8 cellular contexts compared by ENCODE assay signal in the genomic region with DNA sequence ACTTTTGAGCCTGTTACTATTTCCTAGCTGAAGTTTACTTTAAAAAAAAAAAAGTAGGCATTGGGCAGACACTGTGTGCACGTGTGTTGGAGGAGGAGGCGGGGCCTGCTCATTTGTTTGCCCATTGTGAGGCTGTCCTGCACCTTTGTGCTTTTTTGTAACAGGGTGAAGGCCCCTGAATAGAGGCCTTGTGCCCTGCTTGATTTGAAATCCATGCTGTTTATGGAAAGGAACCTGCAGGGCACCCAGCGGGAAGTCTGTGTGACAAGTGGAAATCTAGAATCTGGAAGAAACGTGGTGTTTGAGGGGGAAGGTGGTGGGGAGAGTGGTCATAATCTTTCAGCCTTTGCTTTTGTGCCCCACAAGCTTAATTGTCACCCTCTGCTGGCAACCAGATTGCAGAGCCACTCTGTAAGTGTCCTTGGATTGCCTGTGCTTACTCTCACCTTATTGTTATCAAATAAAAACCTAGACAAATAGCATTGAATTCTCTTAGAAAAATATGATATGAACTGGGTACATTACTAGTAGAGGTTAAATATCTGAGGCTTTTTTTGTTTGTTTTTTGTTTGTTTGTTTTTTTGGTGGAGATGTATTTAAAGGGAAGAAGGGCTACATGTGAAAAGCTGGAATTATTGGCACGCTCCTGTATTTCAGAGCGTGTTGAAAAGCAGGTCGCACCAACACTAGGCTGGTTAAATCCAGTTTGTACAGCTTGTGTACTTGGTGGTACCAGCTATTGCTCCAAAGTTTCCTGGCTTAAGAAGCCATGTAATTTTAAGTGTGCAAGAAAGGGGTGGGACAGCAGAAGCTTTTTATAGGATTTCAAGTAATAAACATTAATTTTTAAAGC.
A peak's percentile ranks its signal among the peaks of the same experiment; 100 is the strongest.
DNase-seq lines count a peak whose midpoint lies in the region; ATAC-seq and TF ChIP-seq lines count a peak whose summit lies in the region.

No MANE protein-coding gene starts in this region.

- no peak overlapping the region for H3K4me2 ChIP-seq in MM.1S (ENCODE audit: low read depth, low read length)

- H3K9ac ChIP-seq in MM.1S (ENCODE audit: low read length), result no peak overlapping the region

- no peaks in the 10 kb centered on the region for H3K9me3 Mint-ChIP-seq in central memory CD8-positive, alpha-beta T cell
- H3K9me3 Mint-ChIP-seq in naive thymus-derived CD4-positive, alpha-beta T cell, result no peaks in the 10 kb centered on the region

- peak overlapping the region; percentile 86 for H3K27ac Mint-ChIP-seq in central memory CD8-positive, alpha-beta T cell (ENCODE audit: low read depth)
- H3K27ac Mint-ChIP-seq in naive thymus-derived CD4-positive, alpha-beta T cell, result peak overlapping the region in 6 of 9 donors; percentile 4 to 80 (median 16)

- no peaks in the 10 kb centered on the region for H3K27me3 ChIP-seq in naive thymus-derived CD4-positive, alpha-beta T cell (ENCODE audit: control insufficient read depth in 2 of 2, insufficient read depth in 2 of 2, low read length in 2 of 2)
- H3K27me3 ChIP-seq in MM.1S (replicated peaks; ENCODE audit: insufficient read depth, low read length) (no peaks in the 10 kb centered on the region), tibial nerve (no peaks in the 10 kb centered on the region)

- no peaks in the 10 kb centered on the region for H3F3A ChIP-seq in MM.1S (ENCODE audit: insufficient read depth, low read length)

- intact Hi-C loops in naive thymus-derived CD4-positive, alpha-beta T cell (cut with micrococcal nuclease), result no loop called here

- no peak for TF ChIP-seq CTCF in MM.1S (IDR thresholded peaks at IDR 0.05; ENCODE audit: low read length)
- TF ChIP-seq CTCF in tibial nerve (IDR thresholded peaks at IDR 0.05), result no peak

- no peaks in the 10 kb centered on the region for H3K9me2 ChIP-seq in MM.1S (replicated peaks; ENCODE audit: insufficient read depth, low read length)

- peaks cover 4 to 5% of the 10 kb centered on the region in 2 donors for H3K4me1 ChIP-seq in naive thymus-derived CD4-positive, alpha-beta T cell (ENCODE audit: control insufficient read depth in 2 of 2, insufficient read depth in 2 of 2, low read length in 2 of 2)
- H3K4me1 ChIP-seq in MM.1S (ENCODE audit: low read length), result no peaks in the 10 kb centered on the region
- peaks cover 0 to 41% (median 6%) of the 10 kb centered on the region in 4 donors for H3K4me1 ChIP-seq in tibial nerve

- no peak for TF ChIP-seq POLR2A in tibial nerve (IDR thresholded peaks at IDR 0.05)

- CTCF ChIA-PET in naive thymus-derived CD4-positive, alpha-beta T cell (lab: Charles Lee), result interaction anchor here (0.5 to 1.2 kb wide), 2 partner anchors 28 to 55 kb away, joined by 3 read pairs; no protein-coding TSS in a partner anchor

- TF ChIP-seq EP300 in tibial nerve (IDR thresholded peaks at IDR 0.05), result no peak

- no peaks in the 10 kb centered on the region for H3K27me3 Mint-ChIP-seq in central memory CD8-positive, alpha-beta T cell
- H3K27me3 Mint-ChIP-seq in naive thymus-derived CD4-positive, alpha-beta T cell, result no peaks in the 10 kb centered on the region

- DNase-seq in DMS79 treated with DMSO at 0.1 percent for 48 hours (lab: John Stamatoyannopoulos, UW), result peak; percentile 97
- DNase-seq in NCI-H2029 treated with DMSO at 0.1 percent for 48 hours (lab: John Stamatoyannopoulos, UW), result peak; percentile 98
- no peak for DNase-seq in central memory CD8-positive, alpha-beta T cell (ENCODE audit: low spot score in 2 of 2)
- no peak for DNase-seq in naive thymus-derived CD4-positive, alpha-beta T cell
- DNase-seq in MM.1S, result no peak
- no peak for DNase-seq in tibial nerve (ENCODE audit: low spot score in 2 of 2)
- DNase-seq in NCI-H2171 (lab: John Stamatoyannopoulos, UW), result no peak

- no peak for ATAC-seq in central memory CD8-positive, alpha-beta T cell (replicated peaks; ENCODE audit: extremely low read depth, poor library complexity, severe bottlenecking)
- ATAC-seq in naive thymus-derived CD4-positive, alpha-beta T cell, result no peak
- ATAC-seq in GM18502 (IDR thresholded peaks at IDR 0.05; ENCODE audit: poor library complexity, unreplicated experiment), result no peak

- H3K27ac ChIP-seq in naive thymus-derived CD4-positive, alpha-beta T cell (ENCODE audit: low read depth, low read length), result no peak overlapping the region
- no peak overlapping the region for H3K27ac ChIP-seq in MM.1S (ENCODE audit: low read length)
- peak overlapping the region in 1 of 4 donors; percentile 16 for H3K27ac ChIP-seq in tibial nerve

- H3K36me3 Mint-ChIP-seq in central memory CD8-positive, alpha-beta T cell (ENCODE audit: insufficient read depth), result peaks cover 9% of the 10 kb centered on the region
- H3K36me3 Mint-ChIP-seq in naive thymus-derived CD4-positive, alpha-beta T cell, result peaks cover 4 to 35% (median 12%) of the 10 kb centered on the region in 5 donors

- 49 to 51% methylated on average over 7 of the region's 7 CpGs for WGBS in tibial nerve, 2 donors

- no peaks in the 10 kb centered on the region for H3K36me3 ChIP-seq in naive thymus-derived CD4-positive, alpha-beta T cell (ENCODE audit: control insufficient read depth in 2 of 3, insufficient read depth in 3 of 3, low read length in 3 of 3)
- H3K36me3 ChIP-seq in MM.1S (replicated peaks; ENCODE audit: insufficient read depth, low read length) (no peaks in the 10 kb centered on the region), tibial nerve (no peaks in the 10 kb centered on the region)

- no peak overlapping the region for H2AFZ ChIP-seq in MM.1S (ENCODE audit: low read length)

- no peaks in the 10 kb centered on the region for H4K20me1 ChIP-seq in MM.1S (ENCODE audit: insufficient read depth, low read length)

- no peaks in the 10 kb centered on the region for H3K9me3 ChIP-seq in naive thymus-derived CD4-positive, alpha-beta T cell (ENCODE audit: control insufficient read depth in 2 of 3, low read length in 3 of 3)
- H3K9me3 ChIP-seq in MM.1S (replicated peaks; ENCODE audit: insufficient read depth, low read length) (no peaks in the 10 kb centered on the region), tibial nerve (no peaks in the 10 kb centered on the region)

- no peak overlapping the region for H3K4me3 ChIP-seq in naive thymus-derived CD4-positive, alpha-beta T cell (ENCODE audit: low read length)
- H3K4me3 ChIP-seq in MM.1S (ENCODE audit: low read length) (no peak overlapping the region), tibial nerve (no peak overlapping the region)

- no peak overlapping the region for H3K4me3 Mint-ChIP-seq in central memory CD8-positive, alpha-beta T cell
- peak overlapping the region in 1 of 10 donors; percentile 13 for H3K4me3 Mint-ChIP-seq in naive thymus-derived CD4-positive, alpha-beta T cell

- H3K4me1 Mint-ChIP-seq in central memory CD8-positive, alpha-beta T cell, result peaks cover 65% of the 10 kb centered on the region
- H3K4me1 Mint-ChIP-seq in naive thymus-derived CD4-positive, alpha-beta T cell, result peaks cover 24 to 87% (median 82%) of the 10 kb centered on the region in 7 donors

- POLR2A ChIA-PET in naive thymus-derived CD4-positive, alpha-beta T cell (lab: Charles Lee), result no interaction called here

- peaks cover 65% of the 10 kb centered on the region for H3K79me2 ChIP-seq in MM.1S (ENCODE audit: low read length)

Comparison
In these comparisons a context has a peak if more than half of its experiments do, and no peak if none do; other contexts are left out.
1. DNase-seq: peak in DMS79 treated with DMSO at 0.1 percent for 48 hours (single experiment) and NCI-H2029 treated with DMSO at 0.1 percent for 48 hours (single experiment); none in central memory CD8-positive, alpha-beta T cell (0 of 2), naive thymus-derived CD4-positive, alpha-beta T cell (0 of 9), MM.1S (single experiment), tibial nerve (0 of 2) and NCI-H2171 (single experiment).